ENCODE assay signal across 16 cellular contexts in genomic region chr14:51342226-51342625, GRCh38.
DNase-seq lines count a peak whose midpoint lies in the region; ATAC-seq and TF ChIP-seq lines count a peak whose summit lies in the region.
"Had no signal": no experiment of that assay in that cellular context is flagged by ENCODE, and none has a peak within 500 bp of the region (broad histone marks: within the 10 kb centered on the region; RNA-seq: fewer than 3 reads in every experiment).

No MANE protein-coding gene starts in this region.

- H3K9me3 ChIP-seq in PC-9 (ENCODE audit: insufficient read depth, low read depth), result peaks cover 9% of the 10 kb centered on the region; the same call in 1 of the 2 replicates
- H3K9me3 ChIP-seq: thyroid gland had no signal

- H2AFZ ChIP-seq in PC-9, result peak overlapping the region; percentile 46; the same call in 1 of the 2 replicates

- POLR2A ChIA-PET in PC-9 (lab: Charles Lee; ENCODE audit: unreplicated experiment), result no interaction called here

- no peaks in the 10 kb centered on the region for H3K79me2 ChIP-seq in PC-9 (ENCODE audit: low read depth)

- no peak overlapping the region for H3K4me3 Mint-ChIP-seq in type B pancreatic cell
- H3K4me3 Mint-ChIP-seq: activated B cell treated with CpG ODN at 0.5 μM for 24 hours; activated CD8-positive, alpha-beta memory T cell treated with anti-CD3 and anti-CD28 coated beads, Interleukin-2, amount 10 ng/mL, durations not matched to agents 7 days and 5 days; activated naive CD4-positive, alpha-beta T cell treated with anti-CD3 and anti-CD28 coated beads, Interleukin-2, amount 10 ng/mL, durations not matched to agents 7 days and 5 days had no signal

- H3K4me2 ChIP-seq in PC-9, result 0 out of 2 replicates have a peak overlapping the region, but pooled peaks have one; percentile 10

- no peaks in the 10 kb centered on the region; the same call in 1 of the 2 replicates for H3F3A ChIP-seq in PC-9 (ENCODE audit: insufficient read depth, low read depth)

- no peaks in the 10 kb centered on the region for H4K20me1 ChIP-seq in PC-9 (ENCODE audit: insufficient read depth)

- no peak overlapping the region for H3K27ac Mint-ChIP-seq in type B pancreatic cell
- H3K27ac Mint-ChIP-seq: activated B cell treated with CpG ODN at 0.5 μM for 24 hours; activated CD8-positive, alpha-beta memory T cell treated with anti-CD3 and anti-CD28 coated beads, Interleukin-2, amount 10 ng/mL, durations not matched to agents 7 days and 5 days; activated naive CD4-positive, alpha-beta T cell treated with anti-CD3 and anti-CD28 coated beads, Interleukin-2, amount 10 ng/mL, durations not matched to agents 7 days and 5 days had no signal

- TF ChIP-seq CTCF in PC-9 (conservative IDR thresholded peaks at IDR 0.05), result no peak
- TF ChIP-seq CTCF in type B pancreatic cell (conservative IDR thresholded peaks at IDR 0.05), result no peak

- no TSS peak for BruUV-seq in PC-9 (replicated peaks; lab: Mats Ljungman, UMichigan)

- CTCF ChIA-PET in PC-9 (lab: Charles Lee), result no interaction called here

- H3K27me3 ChIP-seq in PC-9 (ENCODE audit: insufficient read depth, low read depth), result no peaks in the 10 kb centered on the region
- H3K27me3 ChIP-seq: thyroid gland had no signal

- peaks cover 19% of the 10 kb centered on the region for H3K9me3 Mint-ChIP-seq in type B pancreatic cell

- peak overlapping the region; percentile 61 for H3K27ac ChIP-seq in PC-9
- H3K27ac ChIP-seq: thyroid gland had no signal

- DNase-seq in A172 (ENCODE audit: low spot score) (peak; percentile 89), H4 (ENCODE audit: low spot score) (peak; percentile 88), PC-9 (peak; percentile 25 to 84), NCI-H510A treated with DMSO at 0.1 percent for 48 hours (lab: John Stamatoyannopoulos, UW) (no peak), type B pancreatic cell (ENCODE audit: extremely low spot score, unreplicated experiment) (no peak), NCI-H2029 (lab: John Stamatoyannopoulos, UW) (no peak)
- DNase-seq: activated B cell treated with CpG ODN at 0.5 μM for 24 hours; activated CD8-positive, alpha-beta memory T cell treated with anti-CD3 and anti-CD28 coated beads, Interleukin-2, amount 10 ng/mL, durations not matched to agents 7 days and 5 days; activated naive CD4-positive, alpha-beta T cell treated with anti-CD3 and anti-CD28 coated beads, Interleukin-2, amount 10 ng/mL, durations not matched to agents 7 days and 5 days; effector memory CD4-positive, alpha-beta T cell; NCI-H2081; stimulated activated CD4-positive, alpha-beta T cell treated with anti-CD3 and anti-CD28 coated beads, Interleukin-1b, Interleukin-23, amount 100 ng/mL, for 48 hours; stimulated activated CD8-positive, alpha-beta memory T cell treated with anti-CD3 and anti-CD28 coated beads, Interleukin-4, amount 100 ng/mL, for 48 hours; thyroid gland had no signal

- no peaks in the 10 kb centered on the region; the same call in 1 of the 2 replicates for H3K36me3 ChIP-seq in PC-9 (ENCODE audit: low read depth)
- H3K36me3 ChIP-seq: thyroid gland had no signal

- H3K9me2 ChIP-seq in PC-9 (ENCODE audit: insufficient read depth), result no peaks in the 10 kb centered on the region

- peaks cover 19% of the 10 kb centered on the region for H3K4me1 ChIP-seq in PC-9 (replicated peaks; ENCODE audit: insufficient read depth)
- H3K4me1 ChIP-seq: thyroid gland had no signal

- H3K4me3 ChIP-seq in PC-9, result no peak overlapping the region
- H3K4me3 ChIP-seq: thyroid gland had no signal

- no peaks in the 10 kb centered on the region for H3K36me3 Mint-ChIP-seq in type B pancreatic cell
- H3K36me3 Mint-ChIP-seq: activated CD8-positive, alpha-beta memory T cell treated with anti-CD3 and anti-CD28 coated beads, Interleukin-2, amount 10 ng/mL, durations not matched to agents 7 days and 5 days; activated naive CD4-positive, alpha-beta T cell treated with anti-CD3 and anti-CD28 coated beads, Interleukin-2, amount 10 ng/mL, durations not matched to agents 7 days and 5 days had no signal

- intact Hi-C loops in PC-9 (cut with micrococcal nuclease; ENCODE audit: unreplicated experiment), result loop anchor here (2.0 kb wide), 1 partner anchor 53 kb away; no protein-coding TSS in a partner anchor

- H3K4me1 Mint-ChIP-seq in type B pancreatic cell (ENCODE audit: unreplicated experiment), result no peaks in the 10 kb centered on the region
- H3K4me1 Mint-ChIP-seq: activated B cell treated with CpG ODN at 0.5 μM for 24 hours; activated CD8-positive, alpha-beta memory T cell treated with anti-CD3 and anti-CD28 coated beads, Interleukin-2, amount 10 ng/mL, durations not matched to agents 7 days and 5 days; activated naive CD4-positive, alpha-beta T cell treated with anti-CD3 and anti-CD28 coated beads, Interleukin-2, amount 10 ng/mL, durations not matched to agents 7 days and 5 days had no signal

- no peaks in the 10 kb centered on the region for H3K27me3 Mint-ChIP-seq in type B pancreatic cell
- H3K27me3 Mint-ChIP-seq: activated CD8-positive, alpha-beta memory T cell treated with anti-CD3 and anti-CD28 coated beads, Interleukin-2, amount 10 ng/mL, durations not matched to agents 7 days and 5 days; activated naive CD4-positive, alpha-beta T cell treated with anti-CD3 and anti-CD28 coated beads, Interleukin-2, amount 10 ng/mL, durations not matched to agents 7 days and 5 days had no signal

- peak; percentile 93 for ATAC-seq in esophagus mucosa
- ATAC-seq in HG03342 (IDR thresholded peaks at IDR 0.05; ENCODE audit: unreplicated experiment), result no peak
- ATAC-seq: activated CD8-positive, alpha-beta memory T cell treated with anti-CD3 and anti-CD28 coated beads, Interleukin-2, amount 10 ng/mL, durations not matched to agents 7 days and 5 days had no signal

Comparison
In these comparisons a context has a peak if more than half of its experiments do, and no peak if none do; other contexts are left out.
1. DNase-seq: peak in A172 (single experiment), H4 (single experiment) and PC-9 (2 of 2); none in NCI-H510A treated with DMSO at 0.1 percent for 48 hours (single experiment), type B pancreatic cell (single experiment) and NCI-H2029 (single experiment).